1 cellular context compared by ENCODE assay signal in genomic region chr5:175813943-175814630, GRCh38.
TF ChIP-seq lines count a peak whose summit lies in the region.

No MANE protein-coding gene starts in this region.

TF ChIP-seq in HCT116, 20 proteins besides CTCF, POLR2A, EP300 and RAD21 (continued from another document):
- TF ChIP-seq POLR2AphosphoS5 (IDR thresholded peaks at IDR 0.05; ENCODE audit: low read depth, low read length) (no peak), SIN3A (IDR thresholded peaks at IDR 0.05; ENCODE audit: low read depth) (no peak), ELF1 (IDR thresholded peaks at IDR 0.05; ENCODE audit: borderline replicate concordance, low read depth) (no peak), EZH2phosphoT487 (IDR thresholded peaks at IDR 0.05; ENCODE audit: borderline replicate concordance) (no peak)
